Comparison of ENCODE assay signal across 21 cellular contexts in the genomic region with DNA sequence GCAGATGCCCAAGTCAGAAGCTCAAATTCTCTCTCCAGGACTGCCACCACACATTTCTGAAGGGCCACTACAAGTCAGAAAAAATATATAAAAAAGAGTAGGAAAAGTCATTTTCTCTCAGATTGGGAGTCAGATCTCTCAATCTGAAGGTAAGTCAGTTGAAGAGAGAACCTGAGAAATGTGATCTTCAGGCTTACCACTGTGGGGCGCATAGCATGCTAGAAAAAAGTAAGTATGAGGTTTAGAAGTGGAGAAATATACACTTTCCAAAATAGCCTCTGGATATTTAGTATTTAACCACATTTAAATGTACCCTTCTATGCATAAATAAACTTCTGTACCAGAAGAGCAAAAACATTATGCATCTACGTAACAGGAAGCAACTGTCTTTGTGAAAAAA.
DNase-seq lines count a peak whose midpoint lies in the region; FAIRE-seq and TF ChIP-seq lines count a peak whose summit lies in the region.
"Had no signal": no experiment of that assay in that cellular context is flagged by ENCODE, and none has a peak within 500 bp of the region (broad histone marks: within the 10 kb centered on the region; RNA-seq: fewer than 3 reads in every experiment).

No MANE protein-coding gene starts in this region.

- no peaks in the 10 kb centered on the region for H3K36me3 ChIP-seq in neural progenitor cell
- H3K36me3 ChIP-seq: cardiac muscle cell had no signal

- H3K27me3 ChIP-seq in neural progenitor cell: no peaks in the 10 kb centered on the region
- H3K27me3 ChIP-seq: cardiac muscle cell had no signal

- no peaks in the 10 kb centered on the region for H3K4me1 Mint-ChIP-seq in neural progenitor cell
- H3K4me1 Mint-ChIP-seq: activated CD4-positive, alpha-beta T cell treated with anti-CD3 and anti-CD28 coated beads for 36 hours had no signal

- intact Hi-C loops in posterior cingulate gyrus (cut with DNase I): no loop called here

- no peak overlapping the region for H3K9ac ChIP-seq in neural progenitor cell

- no peaks in the 10 kb centered on the region for H3K9me3 Mint-ChIP-seq in neural progenitor cell

- no peaks in the 10 kb centered on the region for H3K36me3 Mint-ChIP-seq in neural progenitor cell

- TF ChIP-seq CTCF in astrocyte of the spinal cord (IDR thresholded peaks at IDR 0.05; ENCODE audit: low read depth, low read length): peak; percentile 37
- peak; percentile 43 for TF ChIP-seq CTCF in neural progenitor cell (IDR thresholded peaks at IDR 0.05)

- H4K20me1 ChIP-seq in neural progenitor cell (ENCODE audit: low read depth): no peaks in the 10 kb centered on the region

- H3K27ac Mint-ChIP-seq in neural progenitor cell: no peak overlapping the region
- H3K27ac Mint-ChIP-seq: activated CD4-positive, alpha-beta T cell treated with anti-CD3 and anti-CD28 coated beads for 36 hours; activated naive CD4-positive, alpha-beta T cell treated with anti-CD3 and anti-CD28 coated beads for 36 hours; stimulated activated naive CD8-positive, alpha-beta T cell treated with anti-CD3 and anti-CD28 coated beads, Interleukin-15, Interleukin-2, amounts not matched to agents 100 ng/mL and 50 ng/mL, for 24 hours had no signal

- H3K4me2 ChIP-seq in neural progenitor cell: no peak overlapping the region

- no peaks in the 10 kb centered on the region for H3K4me1 ChIP-seq in neural progenitor cell

- H3K79me2 ChIP-seq in neural progenitor cell (ENCODE audit: low read depth): no peaks in the 10 kb centered on the region

- TF ChIP-seq POLR2A in GM12891 (IDR thresholded peaks at IDR 0.05; ENCODE audit: low read depth, low read length): no peak

- H3K9me3 ChIP-seq in neural progenitor cell (ENCODE audit: low read depth): no peaks in the 10 kb centered on the region

- peak overlapping the region; percentile 5 for H2AFZ ChIP-seq in neural progenitor cell (replicated peaks)

- peak; percentile 26 for FAIRE-seq in HTR-8/SVneo (lab: Jason Lieb, UNC)
- FAIRE-seq in GM12891 (lab: Jason Lieb, UNC): no peak
- FAIRE-seq: HepG2 had no signal

- in situ Hi-C loops in astrocyte of the spinal cord (cut with HindIII; ENCODE audit: low sequenced_read_pairs): no loop called here

- no peaks in the 10 kb centered on the region for H3F3A ChIP-seq in neural progenitor cell (ENCODE audit: low read depth)

- no peak for DNase-seq in HTR-8/SVneo (ENCODE audit: insufficient read length, low spot score)
- DNase-seq in NCI-H2227 treated with DMSO at 0.1 percent for 48 hours (lab: John Stamatoyannopoulos, UW): peak; percentile 31
- no peak for DNase-seq in astrocyte of the spinal cord (ENCODE audit: low read depth, low spot score)
- no peak for DNase-seq in neural progenitor cell (ENCODE audit: low spot score)
- DNase-seq in GM12891 (ENCODE audit: insufficient read length, low spot score): no peak
- DNase-seq in stimulated activated CD8-positive, alpha-beta memory T cell treated with anti-CD3 and anti-CD28 coated beads, Interleukin-4, amount 100 ng/mL, for 48 hours: no peak
- no peak for DNase-seq in posterior cingulate gyrus
- DNase-seq: activated CD4-positive, alpha-beta T cell treated with anti-CD3 and anti-CD28 coated beads for 36 hours; activated CD8-positive, alpha-beta memory T cell treated with anti-CD3 and anti-CD28 coated beads, Interleukin-2, amount 50 U/mL, for 48 hours; activated naive CD4-positive, alpha-beta T cell treated with anti-CD3 and anti-CD28 coated beads for 36 hours; C1 segment of cervical spinal cord; DMS79 treated with DMSO at 0.1 percent for 48 hours; effector memory CD4-positive, alpha-beta T cell; H7; NCI-H510A; nucleus accumbens; T-helper 2 cell had no signal

- H3K27me3 Mint-ChIP-seq in neural progenitor cell (ENCODE audit: insufficient read depth, low read depth): no peaks in the 10 kb centered on the region
- H3K27me3 Mint-ChIP-seq: activated CD4-positive, alpha-beta T cell treated with anti-CD3 and anti-CD28 coated beads for 36 hours; stimulated activated naive CD8-positive, alpha-beta T cell treated with anti-CD3 and anti-CD28 coated beads, Interleukin-15, Interleukin-2, amounts not matched to agents 100 ng/mL and 50 ng/mL, for 24 hours had no signal

- H3K4me3 ChIP-seq in astrocyte of the spinal cord (ENCODE audit: low read depth, low read length): no peak overlapping the region
- no peak overlapping the region for H3K4me3 ChIP-seq in neural progenitor cell
- H3K4me3 ChIP-seq: cardiac muscle cell had no signal

- no peak overlapping the region for H3K27ac ChIP-seq in neural progenitor cell
- H3K27ac ChIP-seq: cardiac muscle cell, RWPE1 had no signal

- H3K4me3 Mint-ChIP-seq in neural progenitor cell: no peak overlapping the region
- H3K4me3 Mint-ChIP-seq: activated CD4-positive, alpha-beta T cell treated with anti-CD3 and anti-CD28 coated beads for 36 hours; activated naive CD4-positive, alpha-beta T cell treated with anti-CD3 and anti-CD28 coated beads for 36 hours; stimulated activated naive CD8-positive, alpha-beta T cell treated with anti-CD3 and anti-CD28 coated beads, Interleukin-15, Interleukin-2, amounts not matched to agents 100 ng/mL and 50 ng/mL, for 24 hours had no signal

TF ChIP-seq in GM12891, 5 proteins besides CTCF, POLR2A, EP300 and RAD21:
- TF ChIP-seq POLR2AphosphoS5 (IDR thresholded peaks at IDR 0.05; ENCODE audit: low read depth, low read length) (no peak), POU2F2 (IDR thresholded peaks at IDR 0.05; ENCODE audit: low read depth, low read length) (no peak), SPI1 (IDR thresholded peaks at IDR 0.05; ENCODE audit: low read depth, low read length) (no peak), PAX5 (IDR thresholded peaks at IDR 0.05; ENCODE audit: insufficient read depth, low read length, severe bottlenecking) (no peak), TAF1 (IDR thresholded peaks at IDR 0.05; ENCODE audit: low read depth, low read length) (no peak)
